ENCODE assay signal across 23 cellular contexts in genomic region chr18:34697891-34698290, GRCh38. TPM values are rescaled to one million over a fixed set of nuclear protein-coding genes. Genes with fewer than 3 reads are reported as not detected.
DNase-seq lines count a peak whose midpoint lies in the region; ATAC-seq and TF ChIP-seq lines count a peak whose summit lies in the region.
"Had no signal": no experiment of that assay in that cellular context is flagged by ENCODE, and none has a peak within 500 bp of the region (broad histone marks: within the 10 kb centered on the region; RNA-seq: fewer than 3 reads in every experiment).

No MANE protein-coding gene starts in this region.

- H3K36me3 ChIP-seq in neural progenitor cell = no peaks in the 10 kb centered on the region
- H3K36me3 ChIP-seq: adrenal gland, HAP-1, ovary had no signal

- no peak overlapping the region for H3K27ac Mint-ChIP-seq in activated T-cell treated with anti-CD3 and anti-CD28 coated beads, Interleukin-2, amount 50 U/mL, for 72 hours
- H3K27ac Mint-ChIP-seq in activated T-helper 17 cell treated with anti-CD3 and anti-CD28 coated beads, Interleukin-2, amount 50 U/mL, for 72 hours = no peak overlapping the region
- no peak overlapping the region for H3K27ac Mint-ChIP-seq in neural progenitor cell
- H3K27ac Mint-ChIP-seq: activated T-helper 2 cell treated with anti-CD3 and anti-CD28 coated beads, Interferon-gamma antibody, Interleukin-2, Interleukin-4, amounts not matched to agents 10 μg/mL and 5 μg/mL and 100 μg/mL, durations not matched to agents 14 hours and 24 hours and 36 hours; CD8-positive, alpha-beta T cell had no signal

- H3K27ac ChIP-seq in neural progenitor cell (no peak overlapping the region), coronary artery (no peak overlapping the region)
- H3K27ac ChIP-seq: adrenal gland, KMS-11, ovary had no signal

- no peaks in the 10 kb centered on the region for H4K20me1 ChIP-seq in neural progenitor cell (ENCODE audit: low read depth)

- no peak overlapping the region for H3K4me2 ChIP-seq in neural progenitor cell
- H3K4me2 ChIP-seq: KMS-11 had no signal

- peak; percentile 93 to 99 for ATAC-seq in activated T-cell treated with anti-CD3 and anti-CD28 coated beads, Interleukin-2, amount 50 U/mL, for 72 hours (replicated peaks in 1 of 2)
- peak; percentile 56 for ATAC-seq in activated T-helper 17 cell treated with anti-CD3 and anti-CD28 coated beads, Interleukin-2, amount 50 U/mL, for 72 hours (replicated peaks)
- ATAC-seq in HG02678 (IDR thresholded peaks at IDR 0.05; ENCODE audit: unreplicated experiment) = no peak
- ATAC-seq: CD8-positive, alpha-beta T cell; sciatic nerve; stimulated activated naive CD8-positive, alpha-beta T cell treated with anti-CD3 and anti-CD28 coated beads, Interleukin-15, amount 100 ng/mL, for 72 hours had no signal

- no peaks in the 10 kb centered on the region for H3K4me1 Mint-ChIP-seq in activated T-cell treated with anti-CD3 and anti-CD28 coated beads, Interleukin-2, amount 50 U/mL, for 72 hours (ENCODE audit: low read depth)
- no peaks in the 10 kb centered on the region for H3K4me1 Mint-ChIP-seq in activated T-helper 17 cell treated with anti-CD3 and anti-CD28 coated beads, Interleukin-2, amount 50 U/mL, for 72 hours
- peaks cover 31% of the 10 kb centered on the region for H3K4me1 Mint-ChIP-seq in neural progenitor cell
- H3K4me1 Mint-ChIP-seq: central memory CD8-positive, alpha-beta T cell; stimulated activated naive CD8-positive, alpha-beta T cell treated with anti-CD3 and anti-CD28 coated beads, Interleukin-15, amount 100 ng/mL, for 72 hours had no signal

- H2AFZ ChIP-seq in neural progenitor cell (replicated peaks) = peak overlapping the region; percentile 50

- no peaks in the 10 kb centered on the region for H3F3A ChIP-seq in neural progenitor cell (ENCODE audit: low read depth)

- H3K27me3 ChIP-seq in neural progenitor cell = no peaks in the 10 kb centered on the region
- H3K27me3 ChIP-seq: adrenal gland, ovary had no signal

- intact Hi-C loops in posterior cingulate gyrus (cut with DNase I) = no loop called here

- peak; percentile 8 to 19 for DNase-seq in activated T-cell treated with anti-CD3 and anti-CD28 coated beads, Interleukin-2, amount 50 U/mL, for 72 hours
- DNase-seq in activated T-cell treated with anti-CD3 and anti-CD28 coated beads for 4 hours (no peak), NCI-H146 (lab: John Stamatoyannopoulos, UW) (peak; percentile 88), neural progenitor cell (ENCODE audit: low spot score) (no peak), coronary artery (ENCODE audit: low spot score) (no peak), posterior cingulate gyrus (no peak)
- DNase-seq: adrenal gland; CD8-positive, alpha-beta T cell; effector CD8-positive, alpha-beta T cell; head of caudate nucleus; NCI-H1092; ovary; RPMI8226; stimulated activated naive CD8-positive, alpha-beta T cell treated with anti-CD3 and anti-CD28 coated beads, Interleukin-15, amount 100 ng/mL, for 72 hours; SW 1271; trophoblast cell had no signal

- H3K4me3 ChIP-seq in neural progenitor cell (no peak overlapping the region), coronary artery (no peak overlapping the region)
- H3K4me3 ChIP-seq: adrenal gland, HAP-1, ovary had no signal

- no peaks in the 10 kb centered on the region for H3K36me3 Mint-ChIP-seq in activated T-cell treated with anti-CD3 and anti-CD28 coated beads, Interleukin-2, amount 50 U/mL, for 72 hours (ENCODE audit: insufficient read depth in 2 of 2)
- no peaks in the 10 kb centered on the region for H3K36me3 Mint-ChIP-seq in activated T-helper 17 cell treated with anti-CD3 and anti-CD28 coated beads, Interleukin-2, amount 50 U/mL, for 72 hours (ENCODE audit: low read depth)
- peaks cover 4% of the 10 kb centered on the region for H3K36me3 Mint-ChIP-seq in neural progenitor cell
- H3K36me3 Mint-ChIP-seq: CD8-positive, alpha-beta T cell had no signal

- no peaks in the 10 kb centered on the region for H3K79me2 ChIP-seq in neural progenitor cell (ENCODE audit: low read depth)

- H3K9ac ChIP-seq in neural progenitor cell = no peak overlapping the region
- H3K9ac ChIP-seq: KMS-11 had no signal

- no peaks in the 10 kb centered on the region for H3K9me3 Mint-ChIP-seq in activated T-cell treated with anti-CD3 and anti-CD28 coated beads, Interleukin-2, amount 50 U/mL, for 72 hours
- H3K9me3 Mint-ChIP-seq in activated T-helper 17 cell treated with anti-CD3 and anti-CD28 coated beads, Interleukin-2, amount 50 U/mL, for 72 hours = no peaks in the 10 kb centered on the region
- H3K9me3 Mint-ChIP-seq in neural progenitor cell = peaks cover 8% of the 10 kb centered on the region
- H3K9me3 Mint-ChIP-seq: activated T-helper 2 cell treated with anti-CD3 and anti-CD28 coated beads, Interferon-gamma antibody, Interleukin-2, Interleukin-4, amounts not matched to agents 10 μg/mL and 5 μg/mL and 100 μg/mL, durations not matched to agents 14 hours and 24 hours and 36 hours; CD8-positive, alpha-beta T cell; central memory CD8-positive, alpha-beta T cell; stimulated activated naive CD8-positive, alpha-beta T cell treated with anti-CD3 and anti-CD28 coated beads, Interleukin-15, amount 100 ng/mL, for 72 hours had no signal

- H3K4me3 Mint-ChIP-seq in activated T-cell treated with anti-CD3 and anti-CD28 coated beads, Interleukin-2, amount 50 U/mL, for 72 hours = no peak overlapping the region
- H3K4me3 Mint-ChIP-seq in activated T-helper 17 cell treated with anti-CD3 and anti-CD28 coated beads, Interleukin-2, amount 50 U/mL, for 72 hours = no peak overlapping the region
- H3K4me3 Mint-ChIP-seq in neural progenitor cell = no peak overlapping the region
- H3K4me3 Mint-ChIP-seq: CD8-positive, alpha-beta T cell; central memory CD8-positive, alpha-beta T cell; stimulated activated naive CD8-positive, alpha-beta T cell treated with anti-CD3 and anti-CD28 coated beads, Interleukin-15, amount 100 ng/mL, for 72 hours had no signal

- no peaks in the 10 kb centered on the region for H3K4me1 ChIP-seq in neural progenitor cell
- H3K4me1 ChIP-seq: adrenal gland had no signal

- TF ChIP-seq CTCF in neural progenitor cell (IDR thresholded peaks at IDR 0.05) (no peak), coronary artery (IDR thresholded peaks at IDR 0.05) (no peak)

- no peaks in the 10 kb centered on the region for H3K9me3 ChIP-seq in neural progenitor cell (ENCODE audit: low read depth)
- H3K9me3 ChIP-seq: adrenal gland, HAP-1, ovary had no signal

- H3K27me3 Mint-ChIP-seq in activated T-cell treated with anti-CD3 and anti-CD28 coated beads, Interleukin-2, amount 50 U/mL, for 72 hours (ENCODE audit: low read depth) = peaks cover 6% of the 10 kb centered on the region
- no peaks in the 10 kb centered on the region for H3K27me3 Mint-ChIP-seq in activated T-helper 17 cell treated with anti-CD3 and anti-CD28 coated beads, Interleukin-2, amount 50 U/mL, for 72 hours
- peaks cover 4% of the 10 kb centered on the region for H3K27me3 Mint-ChIP-seq in neural progenitor cell (ENCODE audit: insufficient read depth, low read depth)
- H3K27me3 Mint-ChIP-seq: stimulated activated naive CD8-positive, alpha-beta T cell treated with anti-CD3 and anti-CD28 coated beads, Interleukin-15, amount 100 ng/mL, for 72 hours had no signal

RNA-seq across cellular contexts. Expression of gene DTNA, which starts 12.2 kb away (rescaled TPM):
- under 1 TPM; 0.56 to 0.84 TPM for total RNA-seq in activated T-cell treated with anti-CD3 and anti-CD28 coated beads, Interleukin-2, amount 50 U/mL, for 72 hours
- under 1 TPM; 0.11 to 0.15 TPM for total RNA-seq in activated T-helper 17 cell treated with anti-CD3 and anti-CD28 coated beads, Interleukin-2, amount 50 U/mL, for 72 hours
- 10.0 and 15.0 TPM in 2 replicates for total RNA-seq in neural progenitor cell (ENCODE audit: low replicate concordance)
- total RNA-seq: CD8-positive, alpha-beta T cell had no signal

Comparison
In these comparisons a context has a peak if more than half of its experiments do, and no peak if none do; other contexts are left out.
1. DNase-seq: peak in activated T-cell treated with anti-CD3 and anti-CD28 coated beads, Interleukin-2, amount 50 U/mL, for 72 hours (2 of 2) and NCI-H146 (single experiment); none in activated T-cell treated with anti-CD3 and anti-CD28 coated beads for 4 hours (single experiment), neural progenitor cell (single experiment), coronary artery (single experiment) and posterior cingulate gyrus (0 of 10).